In the genomic region with DNA sequence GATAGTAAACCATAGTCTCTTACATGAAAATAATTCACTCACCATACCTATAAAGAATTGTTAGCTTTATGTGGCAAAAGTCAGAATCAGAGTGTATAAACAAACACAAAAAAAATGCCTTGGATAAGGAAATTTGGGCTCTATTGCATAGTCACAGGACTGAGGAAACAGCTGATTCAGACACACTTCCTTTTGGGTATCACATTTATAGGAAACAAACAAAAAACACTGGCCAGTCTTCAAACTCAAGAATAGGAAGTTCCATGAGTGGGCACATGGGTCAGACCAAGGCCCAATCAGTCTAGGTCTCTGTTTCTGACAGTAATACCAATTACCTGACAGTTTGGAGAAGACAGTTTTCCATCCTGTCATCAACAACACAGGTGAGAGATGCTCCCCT, we compare ENCODE assay signal across 22 cellular contexts.
"Had no signal": no experiment of that assay in that cellular context is flagged by ENCODE, and none has a peak within 500 bp of the region (broad histone marks: within the 10 kb centered on the region; RNA-seq: fewer than 3 reads in every experiment).

No MANE protein-coding gene starts in this region.

- H3K4me3 ChIP-seq: body of pancreas, colonic mucosa, right atrium auricular region, testis had no signal

- H3K9me3 ChIP-seq: body of pancreas, colonic mucosa, right atrium auricular region, testis had no signal

- H3K27ac ChIP-seq: body of pancreas, colonic mucosa, right atrium auricular region, testis had no signal

- H3K36me3 ChIP-seq: colonic mucosa, right atrium auricular region had no signal

- H3K4me1 ChIP-seq: body of pancreas, colonic mucosa, right atrium auricular region, testis had no signal

- H3K27me3 ChIP-seq: body of pancreas, colonic mucosa, right atrium auricular region, testis had no signal

- DNase-seq: activated CD4-positive, alpha-beta T cell treated with anti-CD3 and anti-CD28 coated beads, Interleukin-2, amount 10 ng/mL, durations not matched to agents 24 days and 14 days; activated CD4-positive, CD25-positive, alpha-beta regulatory T cell; activated CD8-positive, alpha-beta memory T cell treated with anti-CD3 and anti-CD28 coated beads, Interleukin-2, amount 50 U/mL, for 4 hours; activated CD8-positive, alpha-beta T cell treated with anti-CD3 and anti-CD28 coated beads, Interleukin-2, amount 10 ng/mL, durations not matched to agents 7 days and 5 days; activated effector memory CD4-positive, alpha-beta T cell treated with anti-CD3 and anti-CD28 coated beads, Interleukin-2, amount 50 U/mL, for 16 hours; activated T-cell treated with anti-CD3 and anti-CD28 coated beads, Interleukin-2, amount 50 U/mL, for 48 hours; amygdala; body of pancreas; central memory CD4-positive, alpha-beta T cell; colonic mucosa; effector CD8-positive, alpha-beta T cell; foreskin melanocyte; head of caudate nucleus; left colon; posterior cingulate gyrus; small intestine; stimulated activated naive CD8-positive, alpha-beta T cell treated with anti-CD3 and anti-CD28 coated beads, Interleukin-15, amount 100 ng/mL, for 72 hours; T-helper 17 cell; testis had no signal

- ATAC-seq: activated CD8-positive, alpha-beta T cell treated with anti-CD3 and anti-CD28 coated beads, Interleukin-2, amount 10 ng/mL, durations not matched to agents 7 days and 5 days; activated naive CD4-positive, alpha-beta T cell treated with anti-CD3 and anti-CD28 coated beads, Interleukin-2, amount 50 U/mL, for 72 hours; body of pancreas; left colon; natural killer cell treated with Interleukin-12 subunit alpha and Interleukin-12 subunit beta and Interleukin-15 and Interleukin-18, amount 100 ng/mL, for 72 hours; stimulated activated naive CD8-positive, alpha-beta T cell treated with anti-CD3 and anti-CD28 coated beads, Interleukin-15, amount 100 ng/mL, for 72 hours; T-helper 17 cell had no signal
